15 cellular contexts compared by ENCODE assay signal in the genomic region with DNA sequence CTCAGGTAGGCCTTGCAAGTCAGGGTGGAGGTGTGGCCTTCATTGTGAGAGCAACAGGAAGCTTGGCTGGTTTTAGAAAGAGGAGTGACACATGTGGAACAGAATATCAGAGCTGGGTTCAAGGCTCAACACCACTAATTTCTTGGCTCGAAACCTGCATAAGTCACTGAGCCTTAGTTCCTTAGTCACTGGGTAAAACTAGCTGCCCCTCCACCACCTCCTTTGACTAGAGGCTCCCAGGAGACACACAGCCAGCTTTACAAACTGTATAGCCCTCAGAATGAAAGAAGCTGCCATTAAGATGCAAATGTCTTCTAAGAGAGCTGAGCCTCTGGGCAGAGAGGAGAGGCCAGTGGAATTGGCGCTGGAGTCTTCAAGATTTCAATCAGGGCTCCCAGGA.
DNase-seq lines count a peak whose midpoint lies in the region; ATAC-seq and TF ChIP-seq lines count a peak whose summit lies in the region.
"Had no signal": no experiment of that assay in that cellular context is flagged by ENCODE, and none has a peak within 500 bp of the region (broad histone marks: within the 10 kb centered on the region; RNA-seq: fewer than 3 reads in every experiment).

No MANE protein-coding gene starts in this region.

- H3K79me2 ChIP-seq in GM23338 (replicated peaks; ENCODE audit: insufficient read depth): no peaks in the 10 kb centered on the region

- peak overlapping the region; percentile 87; the same call in 1 of the 2 replicates for H2AFZ ChIP-seq in GM23338

- H3K36me3 ChIP-seq in GM23338 (ENCODE audit: insufficient read depth) (peaks cover 17% of the 10 kb centered on the region; the same call in 1 of the 2 replicates), suprapubic skin (no peaks in the 10 kb centered on the region)

- no peak for TF ChIP-seq CTCF in GM23338 (conservative IDR thresholded peaks at IDR 0.05; ENCODE audit: low read depth in 2 of 2)
- TF ChIP-seq CTCF in foreskin keratinocyte (conservative IDR thresholded peaks at IDR 0.05): no peak
- TF ChIP-seq CTCF in suprapubic skin (IDR thresholded peaks at IDR 0.05): no peak

- H3K9me3 ChIP-seq in suprapubic skin: peaks cover 7% of the 10 kb centered on the region

- H3K4me3 ChIP-seq in GM23338: no peak overlapping the region
- no peak overlapping the region for H3K4me3 ChIP-seq in suprapubic skin
- H3K4me3 ChIP-seq: dorsolateral prefrontal cortex had no signal

- peak; percentile 54 for ATAC-seq in GM18505 (IDR thresholded peaks at IDR 0.05; ENCODE audit: unreplicated experiment)
- peak; percentile 93 for ATAC-seq in GM23338
- ATAC-seq in HG03342 (IDR thresholded peaks at IDR 0.05; ENCODE audit: unreplicated experiment): peak; percentile 72
- no peak for ATAC-seq in foreskin keratinocyte
- ATAC-seq: PC-3 had no signal

- no peak for TF ChIP-seq EP300 in suprapubic skin (IDR thresholded peaks at IDR 0.05)

- peaks cover 6% of the 10 kb centered on the region; the same call in 1 of the 3 replicates for H3K36me3 Mint-ChIP-seq in GM23338 (ENCODE audit: low read depth)
- no peaks in the 10 kb centered on the region for H3K36me3 Mint-ChIP-seq in activated naive CD4-positive, alpha-beta T cell treated with anti-CD3 and anti-CD28 coated beads, Interleukin-2, amount 10 ng/mL, durations not matched to agents 7 days and 5 days

- H3K9me3 Mint-ChIP-seq in GM23338: peaks cover 12% of the 10 kb centered on the region; the same call in 2 of the 3 replicates
- H3K9me3 Mint-ChIP-seq in activated naive CD4-positive, alpha-beta T cell treated with anti-CD3 and anti-CD28 coated beads, Interleukin-2, amount 10 ng/mL, durations not matched to agents 7 days and 5 days: no peaks in the 10 kb centered on the region

- no peak overlapping the region for H3K4me2 ChIP-seq in GM23338
- H3K4me2 ChIP-seq: KMS-11 had no signal

- H3K27me3 Mint-ChIP-seq in GM23338 (ENCODE audit: insufficient read depth, low read depth, poor library complexity): no peaks in the 10 kb centered on the region
- H3K27me3 Mint-ChIP-seq in activated naive CD4-positive, alpha-beta T cell treated with anti-CD3 and anti-CD28 coated beads, Interleukin-2, amount 10 ng/mL, durations not matched to agents 7 days and 5 days: no peaks in the 10 kb centered on the region

- H3K4me1 Mint-ChIP-seq in GM23338: peaks cover 19% of the 10 kb centered on the region
- H3K4me1 Mint-ChIP-seq in activated naive CD4-positive, alpha-beta T cell treated with anti-CD3 and anti-CD28 coated beads, Interleukin-2, amount 10 ng/mL, durations not matched to agents 7 days and 5 days: peaks cover 17% of the 10 kb centered on the region

- peaks cover 8% of the 10 kb centered on the region for H3K9me2 ChIP-seq in GM23338 (ENCODE audit: insufficient read depth)

- no peaks in the 10 kb centered on the region for H3K27me3 ChIP-seq in GM23338 (ENCODE audit: insufficient read depth)
- H3K27me3 ChIP-seq in foreskin keratinocyte: no peaks in the 10 kb centered on the region
- H3K27me3 ChIP-seq in suprapubic skin: no peaks in the 10 kb centered on the region
- H3K27me3 ChIP-seq: dorsolateral prefrontal cortex had no signal

- H3K27ac ChIP-seq in GM23338 (ENCODE audit: low read depth) (no peak overlapping the region), foreskin keratinocyte (no peak overlapping the region), suprapubic skin (no peak overlapping the region)
- H3K27ac ChIP-seq: dorsolateral prefrontal cortex, KMS-11, VCaP had no signal

- H3K27ac Mint-ChIP-seq in GM23338: 0 out of 2 replicates have a peak overlapping the region, but pooled peaks have one; percentile 1
- no peak overlapping the region for H3K27ac Mint-ChIP-seq in activated naive CD4-positive, alpha-beta T cell treated with anti-CD3 and anti-CD28 coated beads, Interleukin-2, amount 10 ng/mL, durations not matched to agents 7 days and 5 days

- no peak overlapping the region for H3K4me3 Mint-ChIP-seq in GM23338
- H3K4me3 Mint-ChIP-seq in activated naive CD4-positive, alpha-beta T cell treated with anti-CD3 and anti-CD28 coated beads, Interleukin-2, amount 10 ng/mL, durations not matched to agents 7 days and 5 days: no peak overlapping the region

- DNase-seq in GM23338 (ENCODE audit: low spot score) (peak; percentile 11), germinal center (ENCODE audit: low spot score) (peak; percentile 35), foreskin keratinocyte (no peak), cerebellar cortex (ENCODE audit: low spot score) (no peak), suprapubic skin (ENCODE audit: low spot score in 2 of 2) (no peak)
- DNase-seq in activated naive CD4-positive, alpha-beta T cell treated with anti-CD3 and anti-CD28 coated beads, Interleukin-2, amount 10 ng/mL, durations not matched to agents 7 days and 5 days: no peak
- DNase-seq: DMS53, dorsolateral prefrontal cortex, H7, NCI-H524, PC-3 had no signal

- CTCF ChIA-PET in activated naive CD4-positive, alpha-beta T cell treated with anti-CD3 and anti-CD28 coated beads, Interleukin-2, amount 10 ng/mL, durations not matched to agents 7 days and 5 days (lab: Charles Lee): no interaction called here

- H4K20me1 ChIP-seq in GM23338 (replicated peaks; ENCODE audit: insufficient read depth): no peaks in the 10 kb centered on the region

- no peak for TF ChIP-seq POLR2A in GM18505 (IDR thresholded peaks at IDR 0.05; ENCODE audit: borderline replicate concordance, extremely low read depth, insufficient read depth, insufficient read length)
- TF ChIP-seq POLR2A in suprapubic skin (IDR thresholded peaks at IDR 0.05): no peak

- 79% methylated on average over 2 of the region's 2 CpGs for WGBS in suprapubic skin

- no peaks in the 10 kb centered on the region for H3F3A ChIP-seq in GM23338 (replicated peaks; ENCODE audit: low read depth)

- H3K4me1 ChIP-seq in GM23338 (ENCODE audit: insufficient read depth): peaks cover 10% of the 10 kb centered on the region; the same call in 1 of the 2 replicates
- no peaks in the 10 kb centered on the region for H3K4me1 ChIP-seq in foreskin keratinocyte
- H3K4me1 ChIP-seq in suprapubic skin: no peaks in the 10 kb centered on the region

TF ChIP-seq in GM23338, 12 proteins besides CTCF, POLR2A, EP300 and RAD21 (continues in another document):
- TF ChIP-seq, protein P1, sequence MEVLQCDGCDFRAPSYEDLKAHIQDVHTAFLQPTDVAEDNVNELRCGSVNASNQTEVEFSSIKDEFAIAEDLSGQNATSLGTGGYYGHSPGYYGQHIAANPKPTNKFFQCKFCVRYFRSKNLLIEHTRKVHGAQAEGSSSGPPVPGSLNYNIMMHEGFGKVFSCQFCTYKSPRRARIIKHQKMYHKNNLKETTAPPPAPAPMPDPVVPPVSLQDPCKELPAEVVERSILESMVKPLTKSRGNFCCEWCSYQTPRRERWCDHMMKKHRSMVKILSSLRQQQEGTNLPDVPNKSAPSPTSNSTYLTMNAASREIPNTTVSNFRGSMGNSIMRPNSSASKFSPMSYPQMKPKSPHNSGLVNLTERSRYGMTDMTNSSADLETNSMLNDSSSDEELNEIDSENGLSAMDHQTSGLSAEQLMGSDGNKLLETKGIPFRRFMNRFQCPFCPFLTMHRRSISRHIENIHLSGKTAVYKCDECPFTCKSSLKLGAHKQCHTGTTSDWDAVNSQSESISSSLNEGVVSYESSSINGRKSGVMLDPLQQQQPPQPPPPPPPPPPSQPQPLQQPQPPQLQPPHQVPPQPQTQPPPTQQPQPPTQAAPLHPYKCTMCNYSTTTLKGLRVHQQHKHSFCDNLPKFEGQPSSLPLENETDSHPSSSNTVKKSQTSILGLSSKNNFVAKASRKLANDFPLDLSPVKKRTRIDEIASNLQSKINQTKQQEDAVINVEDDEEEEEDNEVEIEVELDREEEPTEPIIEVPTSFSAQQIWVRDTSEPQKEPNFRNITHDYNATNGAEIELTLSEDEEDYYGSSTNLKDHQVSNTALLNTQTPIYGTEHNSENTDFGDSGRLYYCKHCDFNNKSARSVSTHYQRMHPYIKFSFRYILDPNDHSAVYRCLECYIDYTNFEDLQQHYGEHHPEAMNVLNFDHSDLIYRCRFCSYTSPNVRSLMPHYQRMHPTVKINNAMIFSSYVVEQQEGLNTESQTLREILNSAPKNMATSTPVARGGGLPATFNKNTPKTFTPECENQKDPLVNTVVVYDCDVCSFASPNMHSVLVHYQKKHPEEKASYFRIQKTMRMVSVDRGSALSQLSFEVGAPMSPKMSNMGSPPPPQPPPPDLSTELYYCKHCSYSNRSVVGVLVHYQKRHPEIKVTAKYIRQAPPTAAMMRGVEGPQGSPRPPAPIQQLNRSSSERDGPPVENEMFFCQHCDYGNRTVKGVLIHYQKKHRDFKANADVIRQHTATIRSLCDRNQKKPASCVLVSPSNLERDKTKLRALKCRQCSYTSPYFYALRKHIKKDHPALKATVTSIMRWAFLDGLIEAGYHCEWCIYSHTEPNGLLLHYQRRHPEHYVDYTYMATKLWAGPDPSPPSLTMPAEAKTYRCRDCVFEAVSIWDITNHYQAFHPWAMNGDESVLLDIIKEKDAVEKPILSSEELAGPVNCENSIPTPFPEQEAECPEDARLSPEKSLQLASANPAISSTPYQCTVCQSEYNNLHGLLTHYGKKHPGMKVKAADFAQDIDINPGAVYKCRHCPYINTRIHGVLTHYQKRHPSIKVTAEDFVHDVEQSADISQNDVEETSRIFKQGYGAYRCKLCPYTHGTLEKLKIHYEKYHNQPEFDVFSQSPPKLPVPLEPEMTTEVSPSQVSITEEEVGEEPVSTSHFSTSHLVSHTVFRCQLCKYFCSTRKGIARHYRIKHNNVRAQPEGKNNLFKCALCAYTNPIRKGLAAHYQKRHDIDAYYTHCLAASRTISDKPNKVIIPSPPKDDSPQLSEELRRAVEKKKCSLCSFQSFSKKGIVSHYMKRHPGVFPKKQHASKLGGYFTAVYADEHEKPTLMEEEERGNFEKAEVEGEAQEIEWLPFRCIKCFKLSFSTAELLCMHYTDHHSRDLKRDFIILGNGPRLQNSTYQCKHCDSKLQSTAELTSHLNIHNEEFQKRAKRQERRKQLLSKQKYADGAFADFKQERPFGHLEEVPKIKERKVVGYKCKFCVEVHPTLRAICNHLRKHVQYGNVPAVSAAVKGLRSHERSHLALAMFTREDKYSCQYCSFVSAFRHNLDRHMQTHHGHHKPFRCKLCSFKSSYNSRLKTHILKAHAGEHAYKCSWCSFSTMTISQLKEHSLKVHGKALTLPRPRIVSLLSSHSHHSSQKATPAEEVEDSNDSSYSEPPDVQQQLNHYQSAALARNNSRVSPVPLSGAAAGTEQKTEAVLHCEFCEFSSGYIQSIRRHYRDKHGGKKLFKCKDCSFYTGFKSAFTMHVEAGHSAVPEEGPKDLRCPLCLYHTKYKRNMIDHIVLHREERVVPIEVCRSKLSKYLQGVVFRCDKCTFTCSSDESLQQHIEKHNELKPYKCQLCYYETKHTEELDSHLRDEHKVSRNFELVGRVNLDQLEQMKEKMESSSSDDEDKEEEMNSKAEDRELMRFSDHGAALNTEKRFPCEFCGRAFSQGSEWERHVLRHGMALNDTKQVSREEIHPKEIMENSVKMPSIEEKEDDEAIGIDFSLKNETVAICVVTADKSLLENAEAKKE (CRISPR knock-in tag; IDR thresholded peaks at IDR 0.05): peak; percentile 81; the same call in 1 of the 2 replicates

Comparison
In these comparisons a context has a peak if more than half of its experiments do, and no peak if none do; other contexts are left out.
1. DNase-seq: peak in GM23338 (single experiment) and germinal center (single experiment); none in foreskin keratinocyte (0 of 2), cerebellar cortex (single experiment), suprapubic skin (0 of 2) and activated naive CD4-positive, alpha-beta T cell treated with anti-CD3 and anti-CD28 coated beads, Interleukin-2, amount 10 ng/mL, durations not matched to agents 7 days and 5 days (single experiment).